In the genomic region with DNA sequence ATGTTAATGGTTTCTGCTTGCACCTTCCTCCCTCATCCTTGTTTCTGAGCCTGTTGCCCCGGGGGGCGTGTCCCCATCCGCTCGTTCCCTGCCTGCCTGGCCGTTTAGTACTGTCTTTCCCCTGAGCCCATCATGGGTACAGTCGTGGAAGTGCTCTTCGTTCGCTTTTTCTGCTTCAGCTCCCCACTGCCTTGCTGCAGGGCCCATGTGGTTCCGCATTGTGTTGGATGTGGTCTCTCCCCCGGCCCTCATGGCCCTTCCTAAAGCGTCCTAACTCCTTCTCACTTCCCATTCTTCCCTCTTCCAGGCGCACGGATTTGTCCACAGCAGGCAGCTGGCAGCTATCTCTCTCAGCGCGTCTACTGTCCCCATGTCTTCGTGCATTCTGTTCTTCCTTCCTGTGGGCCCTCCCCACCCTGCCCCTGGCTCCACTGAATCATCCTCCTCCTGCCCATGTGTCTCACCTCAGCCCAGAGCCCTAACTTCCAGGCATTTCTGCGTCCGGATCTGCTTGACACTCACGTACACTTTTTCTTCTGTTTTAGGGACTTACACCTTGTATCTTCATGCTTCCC, we compare ENCODE assay signal across 1 cellular context.
TF ChIP-seq lines count a peak whose summit lies in the region.

No MANE protein-coding gene starts in this region.

TF ChIP-seq in HepG2, 621 proteins besides CTCF, POLR2A, EP300 and RAD21 (continued from another document):
- TF ChIP-seq, protein P1, sequence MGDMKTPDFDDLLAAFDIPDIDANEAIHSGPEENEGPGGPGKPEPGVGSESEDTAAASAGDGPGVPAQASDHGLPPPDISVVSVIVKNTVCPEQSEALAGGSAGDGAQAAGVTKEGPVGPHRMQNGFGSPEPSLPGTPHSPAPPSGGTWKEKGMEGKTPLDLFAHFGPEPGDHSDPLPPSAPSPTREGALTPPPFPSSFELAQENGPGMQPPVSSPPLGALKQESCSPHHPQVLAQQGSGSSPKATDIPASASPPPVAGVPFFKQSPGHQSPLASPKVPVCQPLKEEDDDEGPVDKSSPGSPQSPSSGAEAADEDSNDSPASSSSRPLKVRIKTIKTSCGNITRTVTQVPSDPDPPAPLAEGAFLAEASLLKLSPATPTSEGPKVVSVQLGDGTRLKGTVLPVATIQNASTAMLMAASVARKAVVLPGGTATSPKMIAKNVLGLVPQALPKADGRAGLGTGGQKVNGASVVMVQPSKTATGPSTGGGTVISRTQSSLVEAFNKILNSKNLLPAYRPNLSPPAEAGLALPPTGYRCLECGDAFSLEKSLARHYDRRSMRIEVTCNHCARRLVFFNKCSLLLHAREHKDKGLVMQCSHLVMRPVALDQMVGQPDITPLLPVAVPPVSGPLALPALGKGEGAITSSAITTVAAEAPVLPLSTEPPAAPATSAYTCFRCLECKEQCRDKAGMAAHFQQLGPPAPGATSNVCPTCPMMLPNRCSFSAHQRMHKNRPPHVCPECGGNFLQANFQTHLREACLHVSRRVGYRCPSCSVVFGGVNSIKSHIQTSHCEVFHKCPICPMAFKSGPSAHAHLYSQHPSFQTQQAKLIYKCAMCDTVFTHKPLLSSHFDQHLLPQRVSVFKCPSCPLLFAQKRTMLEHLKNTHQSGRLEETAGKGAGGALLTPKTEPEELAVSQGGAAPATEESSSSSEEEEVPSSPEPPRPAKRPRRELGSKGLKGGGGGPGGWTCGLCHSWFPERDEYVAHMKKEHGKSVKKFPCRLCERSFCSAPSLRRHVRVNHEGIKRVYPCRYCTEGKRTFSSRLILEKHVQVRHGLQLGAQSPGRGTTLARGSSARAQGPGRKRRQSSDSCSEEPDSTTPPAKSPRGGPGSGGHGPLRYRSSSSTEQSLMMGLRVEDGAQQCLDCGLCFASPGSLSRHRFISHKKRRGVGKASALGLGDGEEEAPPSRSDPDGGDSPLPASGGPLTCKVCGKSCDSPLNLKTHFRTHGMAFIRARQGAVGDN (CRISPR knock-in tag; IDR thresholded peaks at IDR 0.05), result no peak
- TF ChIP-seq SYNCRIP (IDR thresholded peaks at IDR 0.05; ENCODE audit: insufficient read depth, low read depth, low read length) (no peak), ZHX2 (IDR thresholded peaks at IDR 0.05; ENCODE audit: low read depth) (no peak), ZHX2 (CRISPR knock-in tag; IDR thresholded peaks at IDR 0.05; ENCODE audit: borderline replicate concordance) (no peak), TOPORS (CRISPR knock-in tag; IDR thresholded peaks at IDR 0.05) (no peak), SIN3A (IDR thresholded peaks at IDR 0.05; ENCODE audit: borderline replicate concordance, low read depth, low read length) (no peak)
- TF ChIP-seq, protein P2, sequence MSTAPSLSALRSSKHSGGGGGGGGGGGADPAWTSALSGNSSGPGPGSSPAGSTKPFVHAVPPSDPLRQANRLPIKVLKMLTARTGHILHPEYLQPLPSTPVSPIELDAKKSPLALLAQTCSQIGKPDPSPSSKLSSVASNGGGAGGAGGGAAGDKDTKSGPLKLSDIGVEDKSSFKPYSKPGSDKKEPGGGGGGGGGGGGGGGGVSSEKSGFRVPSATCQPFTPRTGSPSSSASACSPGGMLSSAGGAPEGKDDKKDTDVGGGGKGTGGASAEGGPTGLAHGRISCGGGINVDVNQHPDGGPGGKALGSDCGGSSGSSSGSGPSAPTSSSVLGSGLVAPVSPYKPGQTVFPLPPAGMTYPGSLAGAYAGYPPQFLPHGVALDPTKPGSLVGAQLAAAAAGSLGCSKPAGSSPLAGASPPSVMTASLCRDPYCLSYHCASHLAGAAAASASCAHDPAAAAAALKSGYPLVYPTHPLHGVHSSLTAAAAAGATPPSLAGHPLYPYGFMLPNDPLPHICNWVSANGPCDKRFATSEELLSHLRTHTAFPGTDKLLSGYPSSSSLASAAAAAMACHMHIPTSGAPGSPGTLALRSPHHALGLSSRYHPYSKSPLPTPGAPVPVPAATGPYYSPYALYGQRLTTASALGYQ (CRISPR knock-in tag; IDR thresholded peaks at IDR 0.05), result no peak
- TF ChIP-seq, protein P3, sequence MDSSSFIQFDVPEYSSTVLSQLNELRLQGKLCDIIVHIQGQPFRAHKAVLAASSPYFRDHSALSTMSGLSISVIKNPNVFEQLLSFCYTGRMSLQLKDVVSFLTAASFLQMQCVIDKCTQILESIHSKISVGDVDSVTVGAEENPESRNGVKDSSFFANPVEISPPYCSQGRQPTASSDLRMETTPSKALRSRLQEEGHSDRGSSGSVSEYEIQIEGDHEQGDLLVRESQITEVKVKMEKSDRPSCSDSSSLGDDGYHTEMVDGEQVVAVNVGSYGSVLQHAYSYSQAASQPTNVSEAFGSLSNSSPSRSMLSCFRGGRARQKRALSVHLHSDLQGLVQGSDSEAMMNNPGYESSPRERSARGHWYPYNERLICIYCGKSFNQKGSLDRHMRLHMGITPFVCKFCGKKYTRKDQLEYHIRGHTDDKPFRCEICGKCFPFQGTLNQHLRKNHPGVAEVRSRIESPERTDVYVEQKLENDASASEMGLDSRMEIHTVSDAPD (CRISPR knock-in tag; IDR thresholded peaks at IDR 0.05), result no peak
